In genomic region chr3:4738737-4739274, GRCh38 we compare ENCODE assay signal across 10 cellular contexts.
DNase-seq lines count a peak whose midpoint lies in the region; ATAC-seq and TF ChIP-seq lines count a peak whose summit lies in the region.
"Had no signal": no experiment of that assay in that cellular context is flagged by ENCODE, and none has a peak within 500 bp of the region (broad histone marks: within the 10 kb centered on the region; RNA-seq: fewer than 3 reads in every experiment).

No MANE protein-coding gene starts in this region.

- no peak overlapping the region for H3K4me3 ChIP-seq in left lung
- H3K4me3 ChIP-seq: mucosa of descending colon had no signal

- peak; percentile 84 for ATAC-seq in GM18861 (IDR thresholded peaks at IDR 0.05; ENCODE audit: unreplicated experiment)
- peak; percentile 89 for ATAC-seq in HG03097 (IDR thresholded peaks at IDR 0.05; ENCODE audit: low FRiP score, unreplicated experiment)
- ATAC-seq in activated CD8-positive, alpha-beta T cell treated with anti-CD3 and anti-CD28 coated beads, Interleukin-2, amount 10 ng/mL, durations not matched to agents 7 days and 5 days, result no peak
- ATAC-seq in natural killer cell treated with Interleukin-12 subunit alpha and Interleukin-12 subunit beta and Interleukin-15 and Interleukin-18, amount 100 ng/mL, for 72 hours, result peak; percentile 64 to 70
- no peak for ATAC-seq in GM21515 (IDR thresholded peaks at IDR 0.05; ENCODE audit: unreplicated experiment)
- ATAC-seq in left lung, result no peak
- ATAC-seq: mucosa of descending colon had no signal

- H3K4me1 Mint-ChIP-seq in activated CD8-positive, alpha-beta T cell treated with anti-CD3 and anti-CD28 coated beads, Interleukin-2, amount 10 ng/mL, durations not matched to agents 7 days and 5 days (ENCODE audit: low read depth), result peaks cover 84% of the 10 kb centered on the region
- H3K4me1 Mint-ChIP-seq in natural killer cell treated with Interleukin-12 subunit alpha and Interleukin-12 subunit beta and Interleukin-15 and Interleukin-18, amount 100 ng/mL, for 72 hours (ENCODE audit: low read depth in 2 of 2), result peaks cover 84 to 85% of the 10 kb centered on the region in 2 donors

- POLR2A ChIA-PET in activated CD8-positive, alpha-beta T cell treated with anti-CD3 and anti-CD28 coated beads, Interleukin-2, amount 10 ng/mL, durations not matched to agents 7 days and 5 days (lab: Charles Lee), result interaction anchor here (1.1 to 2.0 kb wide), 4 partner anchors 91 to 241 kb away, joined by 3 to 15 read pairs (median 6); partner anchors contain the start of gene BHLHE40

- peak overlapping the region; percentile 97 for H3K27ac Mint-ChIP-seq in activated CD8-positive, alpha-beta T cell treated with anti-CD3 and anti-CD28 coated beads, Interleukin-2, amount 10 ng/mL, durations not matched to agents 7 days and 5 days
- H3K27ac Mint-ChIP-seq in natural killer cell treated with Interleukin-12 subunit alpha and Interleukin-12 subunit beta and Interleukin-15 and Interleukin-18, amount 100 ng/mL, for 72 hours, result peak overlapping the region; percentile 95 to 97

- H3K9me3 Mint-ChIP-seq in activated CD8-positive, alpha-beta T cell treated with anti-CD3 and anti-CD28 coated beads, Interleukin-2, amount 10 ng/mL, durations not matched to agents 7 days and 5 days (ENCODE audit: insufficient read depth), result peaks cover 31% of the 10 kb centered on the region
- peaks cover 2% of the 10 kb centered on the region for H3K9me3 Mint-ChIP-seq in natural killer cell treated with Interleukin-12 subunit alpha and Interleukin-12 subunit beta and Interleukin-15 and Interleukin-18, amount 100 ng/mL, for 72 hours

- peaks cover 85% of the 10 kb centered on the region for H3K36me3 Mint-ChIP-seq in activated CD8-positive, alpha-beta T cell treated with anti-CD3 and anti-CD28 coated beads, Interleukin-2, amount 10 ng/mL, durations not matched to agents 7 days and 5 days (ENCODE audit: low read depth)
- H3K36me3 Mint-ChIP-seq in natural killer cell treated with Interleukin-12 subunit alpha and Interleukin-12 subunit beta and Interleukin-15 and Interleukin-18, amount 100 ng/mL, for 72 hours, result peaks cover 41% of the 10 kb centered on the region

- no peak for TF ChIP-seq CTCF in left lung (IDR thresholded peaks at IDR 0.05)

- H3K36me3 ChIP-seq in left lung, result no peaks in the 10 kb centered on the region

- CTCF ChIA-PET in activated CD8-positive, alpha-beta T cell treated with anti-CD3 and anti-CD28 coated beads, Interleukin-2, amount 10 ng/mL, durations not matched to agents 7 days and 5 days (lab: Charles Lee), result interaction anchor here (1.2 to 2.3 kb wide), 2 partner anchors 27 to 82 kb away, joined by 5 to 8 read pairs; no protein-coding TSS in a partner anchor

- no peak for DNase-seq in activated CD8-positive, alpha-beta T cell treated with anti-CD3 and anti-CD28 coated beads, Interleukin-2, amount 10 ng/mL, durations not matched to agents 7 days and 5 days
- peak; percentile 83 for DNase-seq in natural killer cell treated with Interleukin-12 subunit alpha and Interleukin-12 subunit beta and Interleukin-15 and Interleukin-18, amount 100 ng/mL, for 72 hours (ENCODE audit: low spot score)
- DNase-seq in left lung (no peak), AG08395 (ENCODE audit: low spot score) (no peak), T-helper 9 cell (no peak)
- DNase-seq: KG1, mucosa of descending colon had no signal

- no peaks in the 10 kb centered on the region for H3K27me3 ChIP-seq in left lung

- H3K4me3 Mint-ChIP-seq in activated CD8-positive, alpha-beta T cell treated with anti-CD3 and anti-CD28 coated beads, Interleukin-2, amount 10 ng/mL, durations not matched to agents 7 days and 5 days, result peak overlapping the region; percentile 6
- peak overlapping the region; percentile 85 for H3K4me3 Mint-ChIP-seq in natural killer cell treated with Interleukin-12 subunit alpha and Interleukin-12 subunit beta and Interleukin-15 and Interleukin-18, amount 100 ng/mL, for 72 hours

- H3K4me1 ChIP-seq in left lung, result peaks cover 29 to 65% of the 10 kb centered on the region in 2 donors

- intact Hi-C loops in left lung (cut with DNase I), result no loop called here

- peak overlapping the region in 1 of 2 donors; percentile 79 for H3K27ac ChIP-seq in left lung

- no peaks in the 10 kb centered on the region for H3K27me3 Mint-ChIP-seq in activated CD8-positive, alpha-beta T cell treated with anti-CD3 and anti-CD28 coated beads, Interleukin-2, amount 10 ng/mL, durations not matched to agents 7 days and 5 days (ENCODE audit: low read depth)
- no peaks in the 10 kb centered on the region for H3K27me3 Mint-ChIP-seq in natural killer cell treated with Interleukin-12 subunit alpha and Interleukin-12 subunit beta and Interleukin-15 and Interleukin-18, amount 100 ng/mL, for 72 hours

- no peaks in the 10 kb centered on the region for H3K9me3 ChIP-seq in left lung
- H3K9me3 ChIP-seq: mucosa of descending colon had no signal

Comparison
In these comparisons a context has a peak if more than half of its experiments do, and no peak if none do; other contexts are left out.
1. ATAC-seq: peak in GM18861 (single experiment), HG03097 (single experiment) and natural killer cell treated with Interleukin-12 subunit alpha and Interleukin-12 subunit beta and Interleukin-15 and Interleukin-18, amount 100 ng/mL, for 72 hours (2 of 2); none in activated CD8-positive, alpha-beta T cell treated with anti-CD3 and anti-CD28 coated beads, Interleukin-2, amount 10 ng/mL, durations not matched to agents 7 days and 5 days (single experiment), GM21515 (single experiment) and left lung (single experiment).